10 cellular contexts compared by ENCODE assay signal in genomic region chr17:57911834-57912673, GRCh38. TPM values are rescaled to one million over a fixed set of nuclear protein-coding genes. Genes with fewer than 3 reads are reported as not detected.
A peak's percentile ranks its signal among the peaks of the same experiment; 100 is the strongest.
DNase-seq lines count a peak whose midpoint lies in the region; ATAC-seq and TF ChIP-seq lines count a peak whose summit lies in the region.
"Had no signal": no experiment of that assay in that cellular context is flagged by ENCODE, and none has a peak within 500 bp of the region (broad histone marks: within the 10 kb centered on the region; RNA-seq: fewer than 3 reads in every experiment).

No MANE protein-coding gene starts in this region.

- no peak for ATAC-seq in HG03095 (IDR thresholded peaks at IDR 0.05; ENCODE audit: unreplicated experiment)

- no peaks in the 10 kb centered on the region for H3K36me3 ChIP-seq in uterus

- no peak overlapping the region for H3K4me3 ChIP-seq in lower leg skin (ENCODE audit: low read depth, poor library complexity, severe bottlenecking)
- no peak overlapping the region for H3K4me3 ChIP-seq in uterus

- WGBS in lower leg skin, 2 donors, result 25 to 37% methylated on average over 10 to 13 of the region's 13 CpGs

- peaks cover 35% of the 10 kb centered on the region for H3K4me1 Mint-ChIP-seq in MCF 10A (ENCODE audit: insufficient read depth, unreplicated experiment)

- H3K9me3 ChIP-seq in uterus, result no peaks in the 10 kb centered on the region

- no peaks in the 10 kb centered on the region for H3K27me3 ChIP-seq in uterus

- H3K27ac Mint-ChIP-seq in MCF 10A (ENCODE audit: low read depth, unreplicated experiment), result peak overlapping the region; percentile 91
- H3K27ac Mint-ChIP-seq: activated naive CD8-positive, alpha-beta T cell had no signal

- TF ChIP-seq CTCF in MCF 10A (IDR thresholded peaks at IDR 0.05; ENCODE audit: unreplicated experiment) (no peak), lower leg skin (IDR thresholded peaks at IDR 0.05) (no peak), uterus (IDR thresholded peaks at IDR 0.05) (no peak)

- H3K27me3 Mint-ChIP-seq in MCF 10A (ENCODE audit: insufficient read depth, unreplicated experiment), result no peaks in the 10 kb centered on the region
- H3K27me3 Mint-ChIP-seq: activated naive CD8-positive, alpha-beta T cell had no signal

- H3K9me3 Mint-ChIP-seq in MCF 10A (ENCODE audit: unreplicated experiment), result no peaks in the 10 kb centered on the region

- H3K4me1 ChIP-seq in uterus, result peaks cover 7 to 12% of the 10 kb centered on the region in 2 donors

- DNase-seq in DMS53 (lab: John Stamatoyannopoulos, UW), result peak; percentile 72
- no peak for DNase-seq in DMS53 treated with DMSO at 0.1 percent for 48 hours (lab: John Stamatoyannopoulos, UW; ENCODE audit: unreplicated experiment)
- peak; percentile 90 for DNase-seq in MCF 10A (ENCODE audit: unreplicated experiment)
- DNase-seq in lower leg skin (ENCODE audit: low spot score in 2 of 2), result peak; percentile 87 to 96
- DNase-seq in uterus, result peak; percentile 88 to 89
- no peak for DNase-seq in NK-92 treated with Interleukin-12 subunit alpha and Interleukin-12 subunit beta, amount 100 ng/mL, for 24 hours (lab: John Stamatoyannopoulos, UW)
- no peak for DNase-seq in activated T-cell treated with anti-CD3 and anti-CD28 coated beads, Interleukin-2, amount 50 U/mL, for 48 hours

- peak overlapping the region; percentile 36 to 57 for H3K27ac ChIP-seq in uterus
- H3K27ac ChIP-seq: 22Rv1 had no signal

- POLR2A ChIA-PET in MCF 10A (lab: Yijun Ruan, JAX), result interaction anchor here (0.7 to 1.1 kb wide), 3 partner anchors 11 to 95 kb away, joined by 3 to 5 read pairs (median 3); partner anchors contain the start of gene SRSF1

- no TSS peak for BruUV-seq in MCF 10A (replicated peaks; lab: Mats Ljungman, UMichigan)

- intact Hi-C loops in MCF 10A (cut with micrococcal nuclease), result no loop called here
- intact Hi-C loops in lower leg skin (cut with DNase I; ENCODE audit: low total_unique reads), result no loop called here
- intact Hi-C loops in uterus (cut with DNase I; ENCODE audit: low total_unique reads), result no loop called here

- TF ChIP-seq POLR2A in lower leg skin (IDR thresholded peaks at IDR 0.05), result no peak
- TF ChIP-seq POLR2A in uterus (IDR thresholded peaks at IDR 0.05), result no peak

- no peaks in the 10 kb centered on the region for H3K36me3 Mint-ChIP-seq in MCF 10A (ENCODE audit: insufficient read depth, unreplicated experiment)
- H3K36me3 Mint-ChIP-seq: activated naive CD8-positive, alpha-beta T cell had no signal

- peak overlapping the region; percentile 64 for H3K4me3 Mint-ChIP-seq in MCF 10A (ENCODE audit: unreplicated experiment)
- H3K4me3 Mint-ChIP-seq: activated naive CD8-positive, alpha-beta T cell had no signal

- CTCF ChIA-PET in MCF 10A (lab: Yijun Ruan, JAX), result interaction anchor here (1.0 kb wide), 2 partner anchors 36 to 52 kb away, joined by 3 to 4 read pairs; no protein-coding TSS in a partner anchor

RNA-seq across cellular contexts. Expression of gene CUEDC1, which starts 43.2 kb away (rescaled TPM):
- total RNA-seq in MCF 10A (2022), result 15.6 and 21.5 TPM in 2 replicates
- 10 to 100 TPM in 3 of 4 donors, 1 to 10 TPM in 1; 7.5 to 14.3 (median 12.7) TPM for total RNA-seq in lower leg skin
- 10 to 100 TPM in 3 of 4 donors, 1 to 10 TPM in 1; 7.9 to 63.6 (median 18.8) TPM for total RNA-seq in uterus

Comparison
In these comparisons a context has a peak if more than half of its experiments do, and no peak if none do; other contexts are left out.
1. DNase-seq: peak in DMS53 (single experiment), MCF 10A (single experiment), lower leg skin (2 of 2) and uterus (2 of 2); none in DMS53 treated with DMSO at 0.1 percent for 48 hours (single experiment), NK-92 treated with Interleukin-12 subunit alpha and Interleukin-12 subunit beta, amount 100 ng/mL, for 24 hours (single experiment) and activated T-cell treated with anti-CD3 and anti-CD28 coated beads, Interleukin-2, amount 50 U/mL, for 48 hours (0 of 2).